Comparison of ENCODE assay signal across 8 cellular contexts in genomic region chr9:15104826-15105420, GRCh38.
DNase-seq lines count a peak whose midpoint lies in the region; ATAC-seq and TF ChIP-seq lines count a peak whose summit lies in the region.

No MANE protein-coding gene starts in this region.

- no peaks in the 10 kb centered on the region for H3K9me2 ChIP-seq in PC-3 (replicated peaks; ENCODE audit: low read length)

- no peak overlapping the region for H3K4me3 Mint-ChIP-seq in activated naive CD8-positive, alpha-beta T cell treated with anti-CD3 and anti-CD28 coated beads for 36 hours

- no peaks in the 10 kb centered on the region; the same call in 1 of the 2 replicates for H3K27me3 ChIP-seq in PC-3 (ENCODE audit: low read length)

- H3K27ac ChIP-seq in PC-3 (ENCODE audit: low read length) = no peak overlapping the region

- H3K36me3 ChIP-seq in PC-3 (ENCODE audit: low read depth, low read length) = no peaks in the 10 kb centered on the region

- no peaks in the 10 kb centered on the region for H3K4me1 Mint-ChIP-seq in activated naive CD8-positive, alpha-beta T cell treated with anti-CD3 and anti-CD28 coated beads for 36 hours

- H3K4me3 ChIP-seq in PC-3 (ENCODE audit: low read length) = no peak overlapping the region

- no peaks in the 10 kb centered on the region for H3K9me3 ChIP-seq in PC-3 (ENCODE audit: low read length)

- no peak overlapping the region for H3K4me2 ChIP-seq in PC-3 (ENCODE audit: low read length)

- DNase-seq in NCI-H2029 treated with DMSO at 0.1 percent for 48 hours (lab: John Stamatoyannopoulos, UW) (peak; percentile 20), NCI-H2029 (lab: John Stamatoyannopoulos, UW) (no peak), PC-3 (peak; percentile 56), iPS DF 19.7 (ENCODE audit: low read depth, low spot score) (peak; percentile 25)
- DNase-seq in activated naive CD8-positive, alpha-beta T cell treated with anti-CD3 and anti-CD28 coated beads for 36 hours = peak; percentile 11
- peak; percentile 18 for DNase-seq in stimulated activated CD4-positive, alpha-beta T cell treated with anti-CD3 and anti-CD28 coated beads, Interleukin-2, amount 100 ng/mL, for 4 hours (ENCODE audit: low read depth)

- CTCF ChIA-PET in PC-3 (lab: Charles Lee) = interaction anchor here (0.5 kb wide), 1 partner anchor 218 kb away, joined by 4 read pairs; no protein-coding TSS in a partner anchor

- no peak overlapping the region for H2AFZ ChIP-seq in PC-3 (ENCODE audit: low read length)

- peaks cover 2% of the 10 kb centered on the region for H3K9me3 Mint-ChIP-seq in activated naive CD8-positive, alpha-beta T cell treated with anti-CD3 and anti-CD28 coated beads for 36 hours

- H4K20me1 ChIP-seq in PC-3 (ENCODE audit: low read length) = no peaks in the 10 kb centered on the region

- H3K4me1 ChIP-seq in PC-3 (ENCODE audit: insufficient read depth, low read length) = no peaks in the 10 kb centered on the region

- H3F3A ChIP-seq in PC-3 (ENCODE audit: low read length, unreplicated experiment) = no peaks in the 10 kb centered on the region

- H3K27me3 Mint-ChIP-seq in activated naive CD8-positive, alpha-beta T cell treated with anti-CD3 and anti-CD28 coated beads for 36 hours = peaks cover 11% of the 10 kb centered on the region

- ATAC-seq in GM21390 (IDR thresholded peaks at IDR 0.05; ENCODE audit: unreplicated experiment) (peak; percentile 94), HG03521 (IDR thresholded peaks at IDR 0.05; ENCODE audit: unreplicated experiment) (peak; percentile 83), PC-3 (peak; percentile 53)

- H3K36me3 Mint-ChIP-seq in activated naive CD8-positive, alpha-beta T cell treated with anti-CD3 and anti-CD28 coated beads for 36 hours = no peaks in the 10 kb centered on the region

- H3K9ac ChIP-seq in PC-3 (ENCODE audit: low read length) = no peak overlapping the region

- H3K79me2 ChIP-seq in PC-3 (ENCODE audit: low read length) = no peaks in the 10 kb centered on the region

- intact Hi-C loops in PC-3 (cut with micrococcal nuclease) = loop anchor here (1.0 kb wide), 1 partner anchor 30 kb away; no protein-coding TSS in a partner anchor

- POLR2A ChIA-PET in PC-3 (lab: Charles Lee; ENCODE audit: unreplicated experiment) = no interaction called here

- no TSS peak for BruUV-seq in PC-3 (replicated peaks; lab: Mats Ljungman, UMichigan)

- peak; percentile 64 for TF ChIP-seq CTCF in PC-3 (conservative IDR thresholded peaks at IDR 0.05; ENCODE audit: low read depth, low read length)

- H3K27ac Mint-ChIP-seq in activated naive CD8-positive, alpha-beta T cell treated with anti-CD3 and anti-CD28 coated beads for 36 hours = no peak overlapping the region
